13 cellular contexts compared by ENCODE assay signal in the genomic region with DNA sequence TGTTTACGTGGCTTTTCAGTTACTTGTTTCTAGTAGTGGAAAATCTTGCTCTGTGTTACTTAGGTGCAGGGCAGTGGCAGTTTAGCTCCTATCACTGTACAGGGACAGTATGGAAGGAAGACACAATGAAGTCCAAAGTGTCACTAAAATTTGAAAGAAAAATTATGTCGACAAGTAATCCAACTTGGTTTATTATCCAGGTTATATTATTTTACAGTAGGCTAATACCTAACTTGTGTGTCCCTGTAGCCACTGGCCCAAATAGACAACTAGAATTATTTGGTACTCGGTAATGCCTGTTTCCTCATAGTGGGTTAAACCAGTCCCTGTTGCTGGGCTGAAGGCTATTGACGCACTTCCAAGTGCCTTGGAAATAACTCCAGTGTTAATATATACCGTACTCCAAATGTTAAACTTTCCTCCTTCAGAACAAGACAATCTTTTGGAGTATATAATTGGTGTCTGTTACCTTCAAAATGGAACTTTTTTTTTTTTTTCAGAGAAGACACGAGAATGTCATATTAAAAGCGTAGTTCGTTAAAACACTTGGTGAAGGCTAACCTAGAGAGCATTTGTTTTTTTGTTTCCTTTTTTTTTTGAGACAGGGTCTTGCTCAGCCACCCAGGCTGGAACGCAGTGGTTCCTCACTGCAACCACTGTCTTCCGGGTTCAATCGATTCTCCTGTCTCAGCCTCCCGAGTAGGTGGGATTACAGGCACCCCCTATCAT. TPM values are rescaled to one million over a fixed set of nuclear protein-coding genes. Genes with fewer than 3 reads are reported as not detected.
DNase-seq lines count a peak whose midpoint lies in the region; ATAC-seq, FAIRE-seq and TF ChIP-seq lines count a peak whose summit lies in the region.
"Had no signal": no experiment of that assay in that cellular context is flagged by ENCODE, and none has a peak within 500 bp of the region (broad histone marks: within the 10 kb centered on the region; RNA-seq: fewer than 3 reads in every experiment).

No MANE protein-coding gene starts in this region.

- no peak overlapping the region for H2BK120ac ChIP-seq in IMR-90 (ENCODE audit: low read depth, low read length)

- in situ Hi-C loops in IMR-90 (cut with MboI; ENCODE audit: low sequenced_read_pairs): loop anchor here (10.0 to 25.0 kb wide), 2 partner anchors 134 to 362 kb away; no protein-coding TSS in a partner anchor
- in situ Hi-C loops in K562 (cut with MboI): no loop called here

- no peak overlapping the region for H3K4ac ChIP-seq in IMR-90 (ENCODE audit: low read depth, low read length)

- H3K9ac ChIP-seq in IMR-90 (ENCODE audit: low read depth, low read length) (no peak overlapping the region), K562 (ENCODE audit: insufficient read depth in 1 of 2, low read depth in 2 of 2, low read length in 2 of 2) (peak overlapping the region; percentile 23 to 59; a peak in 2 of 4 replicates)

- peaks cover 24% of the 10 kb centered on the region for H3K36me3 Mint-ChIP-seq in CD8-positive, alpha-beta T cell
- peaks cover 14% of the 10 kb centered on the region for H3K36me3 Mint-ChIP-seq in nephron (ENCODE audit: low read depth)

- POLR2A ChIA-PET in CD8-positive, alpha-beta T cell (lab: Charles Lee): interaction anchor here (1.4 to 2.0 kb wide), 3 partner anchors 8 to 15 kb away, joined by 3 to 9 read pairs (median 6); no protein-coding TSS in a partner anchor
- POLR2A ChIA-PET in IMR-90 (lab: Charles Lee; ENCODE audit: unreplicated experiment): no interaction called here
- POLR2A ChIA-PET in K562 (lab: Yijun Ruan, JAX): interaction anchor here (0.9 to 2.3 kb wide), 4 partner anchors 10 to 16 kb away, joined by 3 to 19 read pairs (median 4); no protein-coding TSS in a partner anchor

- H3K18ac ChIP-seq in IMR-90 (ENCODE audit: low read depth, low read length): no peak overlapping the region

- H3K4me3 Mint-ChIP-seq in CD8-positive, alpha-beta T cell: peak overlapping the region; percentile 92
- peak overlapping the region; percentile 62 to 95 (median 88) for H3K4me3 Mint-ChIP-seq in nephron

- no peak overlapping the region for H2BK20ac ChIP-seq in IMR-90 (ENCODE audit: low read depth, low read length)

- no peak for TF ChIP-seq RAD21 in IMR-90 (IDR thresholded peaks at IDR 0.05; ENCODE audit: low read length)
- TF ChIP-seq RAD21 in K562 (CRISPR knock-in tag; conservative IDR thresholded peaks at IDR 0.05 in 1 of 2, IDR thresholded peaks at IDR 0.05 in 1 of 2): no peak

- no peak for TF ChIP-seq CTCF in CD8-positive, alpha-beta T cell (IDR thresholded peaks at IDR 0.05)
- TF ChIP-seq CTCF in IMR-90 (conservative IDR thresholded peaks at IDR 0.05; ENCODE audit: low read depth, low read length) (no peak), K562 (IDR thresholded peaks at IDR 0.05 in 2 of 3, conservative IDR thresholded peaks at IDR 0.05 in 1 of 3; ENCODE audit: insufficient read depth in 2 of 3, low read depth in 1 of 3, low read length in 3 of 3) (no peak), nephron (IDR thresholded peaks at IDR 0.05; ENCODE audit: unreplicated experiment in 3 of 3) (no peak), lower lobe of right lung (IDR thresholded peaks at IDR 0.05) (no peak)

- H3K56ac ChIP-seq in IMR-90 (ENCODE audit: extremely low read depth, insufficient read depth, low read length): no peak overlapping the region

- H3K9me3 Mint-ChIP-seq in CD8-positive, alpha-beta T cell: no peaks in the 10 kb centered on the region
- no peaks in the 10 kb centered on the region for H3K9me3 Mint-ChIP-seq in nephron

- no peak overlapping the region for H3K14ac ChIP-seq in IMR-90 (replicated peaks; ENCODE audit: low read depth, low read length)

- TF ChIP-seq EP300 in K562 (IDR thresholded peaks at IDR 0.05; ENCODE audit: low read length): no peak

- CTCF ChIA-PET in CD8-positive, alpha-beta T cell (lab: Charles Lee): interaction anchor here (1.3 to 2.2 kb wide), 2 partner anchors 15 to 140 kb away, joined by 5 to 6 read pairs; no protein-coding TSS in a partner anchor
- CTCF ChIA-PET in IMR-90 (lab: Yijun Ruan, JAX): interaction anchor here (0.8 to 1.6 kb wide), 2 partner anchors 193 to 375 kb away, joined by 4 to 5 read pairs; no protein-coding TSS in a partner anchor
- CTCF ChIA-PET in K562 (lab: Yijun Ruan, JAX; ENCODE audit: low intra/inter-chr PET ratio): interaction anchor here (1.8 kb wide), 1 partner anchor 24 kb away, joined by 4 read pairs; no protein-coding TSS in a partner anchor

- H3K79me2 ChIP-seq in K562 (ENCODE audit: control insufficient read depth, insufficient read depth, low read length): peaks cover 92% of the 10 kb centered on the region

- H3K4me2 ChIP-seq in IMR-90 (ENCODE audit: low read depth, low read length) (no peak overlapping the region), K562 (ENCODE audit: insufficient read depth, low read length) (peak overlapping the region; percentile 65)

- no peak overlapping the region for H2BK5ac ChIP-seq in IMR-90 (ENCODE audit: low read depth, low read length, poor library complexity, severe bottlenecking)

- H2AFZ ChIP-seq in IMR-90 (replicated peaks; ENCODE audit: low read length, poor library complexity) (no peak overlapping the region), K562 (ENCODE audit: low read depth, low read length) (no peak overlapping the region)

- FAIRE-seq in K562 (lab: Jason Lieb, UNC): no peak
- FAIRE-seq: islet of Langerhans had no signal

- no peak overlapping the region for H2AK9ac ChIP-seq in IMR-90 (replicated peaks; ENCODE audit: low read depth, low read length, poor library complexity)

- H3K79me1 ChIP-seq in IMR-90 (ENCODE audit: low read depth in 1 of 2, low read length in 2 of 2): peaks cover 3 to 67% of the 10 kb centered on the region in 2 experiments; a peak in 2 of 4 replicates

- H3K4me1 Mint-ChIP-seq in CD8-positive, alpha-beta T cell (ENCODE audit: low read depth): peaks cover 69% of the 10 kb centered on the region
- H3K4me1 Mint-ChIP-seq in nephron: peaks cover 56% of the 10 kb centered on the region

- H4K8ac ChIP-seq in IMR-90 (ENCODE audit: low read depth in 2 of 2, low read length in 2 of 2): no peak overlapping the region

- dilution Hi-C loops in IMR-90 (cut with HindIII; ENCODE audit: low sequenced_read_pairs, unreplicated experiment): no loop called here

- no peaks in the 10 kb centered on the region for H3K9me3 ChIP-seq in CD8-positive, alpha-beta T cell (ENCODE audit: low read length)
- H3K9me3 ChIP-seq in IMR-90 (ENCODE audit: control insufficient read depth, insufficient read depth, low read length): no peaks in the 10 kb centered on the region
- no peaks in the 10 kb centered on the region for H3K9me3 ChIP-seq in K562 (replicated peaks; ENCODE audit: control insufficient read depth, insufficient read depth, low read depth, low read length)
- H3K9me3 ChIP-seq in lower lobe of right lung: no peaks in the 10 kb centered on the region

- no peak overlapping the region for H4K91ac ChIP-seq in IMR-90 (ENCODE audit: insufficient read depth, low read depth, low read length)

- H4K20me1 ChIP-seq in IMR-90 (ENCODE audit: insufficient read depth, low read length) (peaks cover 68% of the 10 kb centered on the region), K562 (replicated peaks; ENCODE audit: control insufficient read depth, insufficient read depth, low read length) (peaks cover 28% of the 10 kb centered on the region)

- intact Hi-C loops in CD8-positive, alpha-beta T cell (cut with DNase I, micrococcal nuclease): loop anchor here in 1 of 2 experiments (2.0 to 5.0 kb wide), 2 partner anchors 14 to 1133 kb away; a partner anchor contains a TSS
- intact Hi-C loops in IMR-90 (cut with micrococcal nuclease): no loop called here
- intact Hi-C loops in K562 (cut with micrococcal nuclease): loop anchor here (2.0 to 10.0 kb wide), 3 partner anchors 14 to 954 kb away; no protein-coding TSS in a partner anchor
- intact Hi-C loops in lower lobe of right lung (cut with DNase I): no loop called here

- no peak for DNase-seq in CD8-positive, alpha-beta T cell
- DNase-seq in IMR-90: no peak
- DNase-seq in K562 (ENCODE audit: extremely low read depth in 1 of 4, low spot score in 3 of 4): peak in 1 of 4 experiments; percentile 35
- DNase-seq in GF-D8 (lab: John Stamatoyannopoulos, UW): no peak
- DNase-seq in kidney tubule cell (ENCODE audit: low spot score): no peak
- no peak for DNase-seq in stimulated activated CD4-positive, alpha-beta T cell treated with anti-CD3 and anti-CD28 coated beads, Interleukin-2, amount 100 ng/mL, for 48 hours
- DNase-seq in lower lobe of right lung: no peak
- DNase-seq: activated CD4-positive, CD25-positive, alpha-beta regulatory T cell; anterior cingulate cortex; NCI-H226; stimulated activated CD4-positive, alpha-beta T cell treated with anti-CD3 and anti-CD28 coated beads, Interleukin-4, amount 100 ng/mL, for 1 hour had no signal

- no peaks in the 10 kb centered on the region for H3K27me3 Mint-ChIP-seq in CD8-positive, alpha-beta T cell (ENCODE audit: low read depth)
- H3K27me3 Mint-ChIP-seq in nephron (ENCODE audit: low read depth): no peaks in the 10 kb centered on the region

- H4K5ac ChIP-seq in IMR-90 (ENCODE audit: low read depth, low read length): no peak overlapping the region

- H3K9me1 ChIP-seq in IMR-90 (ENCODE audit: insufficient read depth, low read length): peaks cover 3% of the 10 kb centered on the region
- H3K9me1 ChIP-seq in K562 (ENCODE audit: control insufficient read depth, insufficient read depth, low read length): peaks cover 3% of the 10 kb centered on the region

- no peak overlapping the region for H3K4me3 ChIP-seq in CD8-positive, alpha-beta T cell (ENCODE audit: low read depth, low read length)
- H3K4me3 ChIP-seq in IMR-90 (ENCODE audit: insufficient read depth, low read depth, low read length) (no peak overlapping the region), K562 (no peak overlapping the region), lower lobe of right lung (no peak overlapping the region)

- peak overlapping the region; percentile 90 for H3K27ac Mint-ChIP-seq in CD8-positive, alpha-beta T cell
- H3K27ac Mint-ChIP-seq in nephron: peak overlapping the region; percentile 16 to 96 (median 87)

- 100% methylated on average over 3 of the region's 12 CpGs; no CpG with 5 or more reads in 1 of the 2 experiments for WGBS in IMR-90 (ENCODE audit: extremely low coverage in 2 of 2, insufficient read length in 1 of 2), 2 experiments
- 51% methylated on average over 12 of the region's 12 CpGs for WGBS in K562 (ENCODE audit: insufficient coverage, low coverage, missing lambda C conversion rate)

- no TSS peak for BruUV-seq in IMR-90 (replicated peaks; lab: Mats Ljungman, UMichigan)
- no TSS peak for BruUV-seq in K562 (replicated peaks; lab: Mats Ljungman, UMichigan)

- ATAC-seq in CD8-positive, alpha-beta T cell: no peak
- no peak for ATAC-seq in IMR-90 (ENCODE audit: low read depth)
- no peak for ATAC-seq in K562
- no peak for ATAC-seq in lower lobe of right lung

- no peaks in the 10 kb centered on the region for H3K27me3 ChIP-seq in CD8-positive, alpha-beta T cell (ENCODE audit: insufficient read depth, low read length)
- H3K27me3 ChIP-seq in IMR-90 (ENCODE audit: control insufficient read depth, insufficient read depth, low read length) (no peaks in the 10 kb centered on the region), K562 (ENCODE audit: control insufficient read depth in 2 of 2, insufficient read depth in 2 of 2, low read length in 2 of 2) (no peaks in the 10 kb centered on the region), lower lobe of right lung (ENCODE audit: low read depth) (no peaks in the 10 kb centered on the region)

- H2AK5ac ChIP-seq in IMR-90 (ENCODE audit: low read depth, low read length): no peak overlapping the region

- no peak overlapping the region for H3K27ac ChIP-seq in CD8-positive, alpha-beta T cell (ENCODE audit: low read depth, low read length)
- H3K27ac ChIP-seq in IMR-90 (ENCODE audit: insufficient read depth, low read length): no peak overlapping the region
- peak overlapping the region; percentile 47; the same call in 2 of the 3 replicates for H3K27ac ChIP-seq in K562 (ENCODE audit: extremely low read depth, low read depth, low read length)
- H3K27ac ChIP-seq in lower lobe of right lung: no peak overlapping the region

- peaks cover 40% of the 10 kb centered on the region for H3K4me1 ChIP-seq in CD8-positive, alpha-beta T cell (ENCODE audit: insufficient read depth, low read length)
- H3K4me1 ChIP-seq in IMR-90 (ENCODE audit: control insufficient read depth, insufficient read depth, low read length) (peaks cover 5% of the 10 kb centered on the region; the same call in 1 of the 2 replicates), K562 (replicated peaks in 1 of 2; ENCODE audit: control insufficient read depth in 2 of 2, insufficient read depth in 2 of 2, low read length in 2 of 2) (peaks cover 23 to 48% of the 10 kb centered on the region in 2 experiments), lower lobe of right lung (peaks cover 53% of the 10 kb centered on the region)

- H3K36me3 ChIP-seq in CD8-positive, alpha-beta T cell (ENCODE audit: insufficient read depth, low read length): no peaks in the 10 kb centered on the region
- H3K36me3 ChIP-seq in IMR-90 (ENCODE audit: control insufficient read depth, insufficient read depth, low read length) (peaks cover 2% of the 10 kb centered on the region; the same call in 1 of the 2 replicates), K562 (ENCODE audit: control insufficient read depth, insufficient read depth, low read length) (peaks cover 18% of the 10 kb centered on the region; the same call in 1 of the 3 replicates), lower lobe of right lung (no peaks in the 10 kb centered on the region)

- no peak overlapping the region for H2BK15ac ChIP-seq in IMR-90 (ENCODE audit: low read depth, low read length)

- peak overlapping the region; percentile 12; the same call in 1 of the 2 replicates for H3K23ac ChIP-seq in IMR-90 (ENCODE audit: low read depth, low read length)

- no peak; the same call in 1 of the 2 replicates for TF ChIP-seq POLR2A in IMR-90 (IDR thresholded peaks at IDR 0.05; ENCODE audit: low read depth, low read length)
- no peak for TF ChIP-seq POLR2A in K562 (conservative IDR thresholded peaks at IDR 0.05)

RNA-seq across cellular contexts. Expression of a gene that starts 4.7 kb away (rescaled TPM):
- 10 to 100 TPM; 30.6 to 31.2 TPM for total RNA-seq in CD8-positive, alpha-beta T cell
- total RNA-seq in IMR-90 (2012; rRNA removed) (12.9 and 13.1 TPM in 2 replicates), K562 (2014; rRNA removed) (15.5 and 17.4 TPM in 2 replicates), K562 (2014; rRNA removed; fragmentation: Illumina TruSeq; extraction: Trizol) (14.9 and 16.9 TPM in 2 replicates), K562 (2015; rRNA removed; fragmentation: Illumina TruSeq; extraction: Trizol) (16.1 and 16.5 TPM in 2 replicates), K562 (2021) (23.8 and 29.0 TPM in 2 replicates), lower lobe of right lung (16.0 TPM)
- polyA plus RNA-seq in IMR-90 (2012; rRNA removed) (9.6 TPM in 2 replicates), K562 (2011; rRNA removed) (15.7 and 16.8 TPM in 2 replicates), K562 (2014; fragmentation: Illumina TruSeq; extraction: Trizol) (21.7 and 22.5 TPM in 2 replicates), K562 (2014; fragmentation: Nextera tagmentation; extraction: Ambion mirVana) (1 to 10 TPM; 5.0 to 6.7 TPM), K562 (2014; rRNA removed) (12.7 and 15.6 TPM in 2 replicates)
- 4.7 and 5.7 TPM in 2 replicates for polyA plus RNA-seq in IMR-90 (2012; cell fraction: cytosol; rRNA removed)
- polyA plus RNA-seq in IMR-90 (2012; cell fraction: nucleus; rRNA removed; ENCODE audit: low replicate concordance): 14.8 and 23.2 TPM in 2 replicates
- total RNA-seq in K562 (2011; cell fraction: chromatin; rRNA removed; ENCODE audit: low replicate concordance): 56.9 and 64.3 TPM in 2 replicates
- 33.0 and 36.0 TPM in 2 replicates for total RNA-seq in K562 (2011; cell fraction: nucleolus; rRNA removed)
- total RNA-seq in K562 (2011; cell fraction: nucleoplasm; rRNA removed): 32.8 and 33.1 TPM in 2 replicates
- 13.0 and 13.9 TPM in 2 replicates for polyA plus RNA-seq in K562 (2011; cell fraction: cytosol; rRNA removed)
- polyA plus RNA-seq in K562 (2011; cell fraction: nucleus; rRNA removed): 30.2 and 41.3 TPM in 2 replicates
- 14.1 and 15.7 TPM in 2 replicates for polyA plus RNA-seq in K562 (2012)
- polyA minus RNA-seq in K562 (2011; rRNA and poly(A)+ RNA removed): 30.8 and 34.8 TPM in 2 replicates
- polyA minus RNA-seq in K562 (2011; cell fraction: cytosol; rRNA and poly(A)+ RNA removed): 17.8 and 22.9 TPM in 2 replicates
- polyA minus RNA-seq in K562 (2011; cell fraction: nucleus; rRNA and poly(A)+ RNA removed): 23.2 and 32.0 TPM in 2 replicates
